ENCODE assay signal across 8 cellular contexts in the genomic region with DNA sequence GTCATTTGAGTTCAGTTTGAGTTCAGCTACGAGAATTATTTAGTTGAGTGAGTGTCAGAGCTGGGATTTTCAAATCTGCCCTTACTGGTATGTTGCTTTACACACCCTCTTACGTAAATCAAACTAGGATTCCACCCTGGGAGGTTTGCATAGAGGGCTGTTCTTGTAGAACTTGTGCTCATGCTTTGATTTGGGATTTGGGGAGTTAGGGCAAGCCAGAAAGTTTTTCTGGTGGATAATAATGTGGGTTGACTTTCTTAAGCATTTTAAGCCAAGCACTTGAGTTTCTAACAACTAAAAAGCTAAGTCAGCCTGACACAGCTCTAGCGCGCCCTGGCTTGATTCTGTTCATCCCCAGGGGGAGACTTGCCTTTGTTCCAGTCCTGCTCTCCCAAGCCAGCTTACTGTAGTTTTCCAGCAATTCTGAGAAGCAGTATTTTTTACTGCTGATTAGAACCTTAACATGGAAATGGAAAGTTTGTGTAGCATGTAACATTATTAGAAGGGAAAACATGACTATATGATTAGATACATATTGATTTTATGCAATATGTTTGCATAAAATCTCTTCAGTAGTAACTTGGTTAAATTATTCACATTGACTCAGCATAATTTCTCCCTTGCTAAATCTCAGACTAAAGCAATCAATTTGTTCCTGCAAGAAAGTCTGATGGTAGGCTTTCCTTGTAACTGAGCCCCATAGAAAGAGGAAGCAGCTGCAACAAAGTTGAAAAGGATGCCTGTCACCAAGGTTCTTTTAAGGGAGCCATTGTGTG. TPM values are rescaled to one million over a fixed set of nuclear protein-coding genes. Genes with fewer than 3 reads are reported as not detected.
DNase-seq lines count a peak whose midpoint lies in the region; ATAC-seq and TF ChIP-seq lines count a peak whose summit lies in the region.

No MANE protein-coding gene starts in this region.

- H3K36me3 Mint-ChIP-seq in type B pancreatic cell, result peaks cover 12% of the 10 kb centered on the region

- H3K4me3 ChIP-seq in colonic mucosa (no peak overlapping the region), lung (no peak overlapping the region)

- H3K27ac ChIP-seq in colonic mucosa (peak overlapping the region; percentile 45), lung (ENCODE audit: low read depth in 1 of 2, low read length in 1 of 2) (peak overlapping the region in 1 of 2 donors; percentile 77)

- ATAC-seq in lung (ENCODE audit: insufficient read depth, low FRiP score), result peak; percentile 74

- H3K9me3 Mint-ChIP-seq in type B pancreatic cell, result no peaks in the 10 kb centered on the region

- no peaks in the 10 kb centered on the region for H3K36me3 ChIP-seq in colonic mucosa
- H3K36me3 ChIP-seq in lung (ENCODE audit: control insufficient read depth in 2 of 2, insufficient read depth in 2 of 2, low read length in 2 of 2), result peaks cover 0 to 2% of the 10 kb centered on the region in 2 donors

- peaks cover 4% of the 10 kb centered on the region for H3K4me1 ChIP-seq in colonic mucosa
- peaks cover 0 to 2% of the 10 kb centered on the region in 2 donors for H3K4me1 ChIP-seq in lung (ENCODE audit: control insufficient read depth in 2 of 2, insufficient read depth in 2 of 2, low read length in 2 of 2)

- DNase-seq in Daoy (ENCODE audit: low read depth), result peak; percentile 41
- peak; percentile 7 for DNase-seq in NCI-H2171 (lab: John Stamatoyannopoulos, UW)
- DNase-seq in colonic mucosa, result no peak
- DNase-seq in lung (ENCODE audit: low spot score), result no peak
- DNase-seq in type B pancreatic cell (ENCODE audit: extremely low spot score, unreplicated experiment), result no peak
- no peak for DNase-seq in SW480 (ENCODE audit: low spot score)
- no peak for DNase-seq in T-helper 9 cell
- no peak for DNase-seq in activated naive CD4-positive, alpha-beta T cell treated with anti-CD3 and anti-CD28 coated beads, Interleukin-2, amount 50 U/mL, for 16 hours

- H3K27me3 Mint-ChIP-seq in type B pancreatic cell, result no peaks in the 10 kb centered on the region

- peak overlapping the region; percentile 99 for H3K27ac Mint-ChIP-seq in type B pancreatic cell

- 38 to 44% methylated on average over 4 of the region's 4 CpGs for WGBS in lung, 2 donors

- H3K9ac ChIP-seq in colonic mucosa (ENCODE audit: low read depth in 2 of 2, low read length in 2 of 2), result peak overlapping the region in 1 of 2 donors; percentile 32

- intact Hi-C loops in colonic mucosa (cut with DNase I), result no loop called here

- H3K4me1 Mint-ChIP-seq in type B pancreatic cell (ENCODE audit: unreplicated experiment), result peaks cover 28% of the 10 kb centered on the region

- TF ChIP-seq CTCF in colonic mucosa (IDR thresholded peaks at IDR 0.05) (no peak), lung (IDR thresholded peaks at IDR 0.05; ENCODE audit: control extremely low read depth, extremely low read depth) (no peak), type B pancreatic cell (conservative IDR thresholded peaks at IDR 0.05) (no peak)

- no peaks in the 10 kb centered on the region for H3K9me3 ChIP-seq in colonic mucosa
- H3K9me3 ChIP-seq in lung (ENCODE audit: control insufficient read depth in 2 of 2, insufficient read depth in 1 of 2, low read length in 1 of 2), result no peaks in the 10 kb centered on the region

- H3K27me3 ChIP-seq in colonic mucosa (no peaks in the 10 kb centered on the region), lung (ENCODE audit: control insufficient read depth, insufficient read depth) (no peaks in the 10 kb centered on the region)

- peak overlapping the region; percentile 74 for H3K4me3 Mint-ChIP-seq in type B pancreatic cell

RNA-seq across cellular contexts. Expression of a gene that starts 11.1 kb away (rescaled TPM):
- 78.7 and 82.7 TPM in 2 replicates for total RNA-seq in Daoy (2014; rRNA removed; shearing (Covaris generic))
- total RNA-seq in colonic mucosa (100 to 1,000 TPM; 115 to 124 TPM), lung (100 to 1,000 TPM in 1 of 2 donors, 10 to 100 TPM in 1; 47.8 to 234 TPM), type B pancreatic cell (ENCODE audit: low replicate concordance) (294 and 366 TPM in 2 replicates)
- polyA plus RNA-seq in lung, result 100 to 1,000 TPM in 1 of 2 donors, 10 to 100 TPM in 1; 94.5 to 421 TPM

RNA-seq across cellular contexts. Expression of a gene that starts 42.4 kb away (rescaled TPM):
- total RNA-seq in Daoy (2014; rRNA removed; shearing (Covaris generic)), result 19.1 and 52.1 TPM in 2 replicates
- total RNA-seq in colonic mucosa (10 to 100 TPM; 13.2 to 26.6 TPM), lung (10 to 100 TPM; 15.5 to 19.5 TPM), type B pancreatic cell (ENCODE audit: low replicate concordance) (17.8 and 24.7 TPM in 2 replicates)
- polyA plus RNA-seq in lung, result 10 to 100 TPM; 12.5 to 21.0 TPM

Comparison
In these comparisons a context has a peak if more than half of its experiments do, and no peak if none do; other contexts are left out.
1. DNase-seq: peak in Daoy (single experiment) and NCI-H2171 (single experiment); none in colonic mucosa (single experiment), lung (single experiment), type B pancreatic cell (single experiment), SW480 (single experiment), T-helper 9 cell (single experiment) and activated naive CD4-positive, alpha-beta T cell treated with anti-CD3 and anti-CD28 coated beads, Interleukin-2, amount 50 U/mL, for 16 hours (single experiment).